In the genomic region with DNA sequence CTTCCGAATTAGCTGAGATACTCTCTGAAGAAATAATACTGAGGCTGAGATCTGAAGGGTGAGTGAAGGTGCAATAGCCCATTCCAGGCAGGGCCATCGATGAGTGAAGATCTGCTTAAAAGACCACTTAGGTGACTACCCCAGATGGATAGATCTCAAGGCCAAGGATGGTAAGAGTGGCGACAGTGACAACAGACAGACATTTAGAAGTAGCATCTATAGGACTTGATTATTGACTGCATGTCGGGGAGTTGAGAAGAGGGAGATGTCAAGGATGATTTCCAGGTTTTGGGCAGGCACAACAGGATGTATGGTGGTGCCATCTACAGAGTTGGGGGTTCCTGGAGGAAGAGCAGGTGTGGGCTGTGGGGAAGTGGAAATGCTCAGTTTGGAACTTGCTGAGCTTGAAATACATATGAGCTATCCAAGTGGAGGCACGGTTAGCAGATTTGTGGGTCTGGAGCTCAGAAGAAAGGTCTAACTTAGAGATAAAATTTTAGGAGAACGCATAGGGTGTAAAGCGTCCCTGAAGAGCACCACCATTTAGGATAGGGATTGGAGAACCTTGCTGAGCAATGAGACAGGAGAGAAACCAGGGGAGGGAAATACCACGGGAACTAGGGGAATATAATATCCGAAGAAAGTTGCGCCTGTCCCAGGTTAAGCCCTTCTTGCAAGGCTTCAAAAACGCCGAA, we compare ENCODE assay signal across 8 cellular contexts. TPM values are rescaled to one million over a fixed set of nuclear protein-coding genes. Genes with fewer than 3 reads are reported as not detected.
DNase-seq lines count a peak whose midpoint lies in the region; ATAC-seq and TF ChIP-seq lines count a peak whose summit lies in the region.

No MANE protein-coding gene starts in this region.

- H3K9me3 Mint-ChIP-seq in activated naive CD4-positive, alpha-beta T cell treated with anti-CD3 and anti-CD28 coated beads, Interleukin-2, amount 10 ng/mL, durations not matched to agents 7 days and 5 days, result no peaks in the 10 kb centered on the region
- no peaks in the 10 kb centered on the region for H3K9me3 Mint-ChIP-seq in activated T-cell treated with anti-CD3 and anti-CD28 coated beads, Interleukin-2, amount 50 U/mL, for 72 hours
- H3K9me3 Mint-ChIP-seq in progenitor cell of endocrine pancreas (ENCODE audit: low read depth), result no peaks in the 10 kb centered on the region

- peaks cover 14% of the 10 kb centered on the region for H3K36me3 Mint-ChIP-seq in activated naive CD4-positive, alpha-beta T cell treated with anti-CD3 and anti-CD28 coated beads, Interleukin-2, amount 10 ng/mL, durations not matched to agents 7 days and 5 days
- peaks cover 0 to 8% of the 10 kb centered on the region in 2 donors for H3K36me3 Mint-ChIP-seq in activated T-cell treated with anti-CD3 and anti-CD28 coated beads, Interleukin-2, amount 50 U/mL, for 72 hours (ENCODE audit: insufficient read depth in 2 of 2)
- H3K36me3 Mint-ChIP-seq in progenitor cell of endocrine pancreas (ENCODE audit: insufficient read depth), result peaks cover 4% of the 10 kb centered on the region

- TF ChIP-seq CTCF in cardiac muscle cell (IDR thresholded peaks at IDR 0.05; ENCODE audit: low read depth, low read length), result no peak
- no peak for TF ChIP-seq CTCF in progenitor cell of endocrine pancreas (IDR thresholded peaks at IDR 0.05; ENCODE audit: unreplicated experiment)

- CTCF ChIA-PET in activated naive CD4-positive, alpha-beta T cell treated with anti-CD3 and anti-CD28 coated beads, Interleukin-2, amount 10 ng/mL, durations not matched to agents 7 days and 5 days (lab: Charles Lee), result interaction anchor here (0.6 to 1.1 kb wide), 3 partner anchors 23 to 1141 kb away, joined by 3 read pairs; no protein-coding TSS in a partner anchor

- H3K4me1 ChIP-seq in cardiac muscle cell (ENCODE audit: low read depth), result peaks cover 7% of the 10 kb centered on the region

- peak overlapping the region; percentile 98 for H3K27ac ChIP-seq in cardiac muscle cell

- H3K4me1 Mint-ChIP-seq in activated naive CD4-positive, alpha-beta T cell treated with anti-CD3 and anti-CD28 coated beads, Interleukin-2, amount 10 ng/mL, durations not matched to agents 7 days and 5 days, result peaks cover 25% of the 10 kb centered on the region
- peaks cover 28% of the 10 kb centered on the region for H3K4me1 Mint-ChIP-seq in activated T-cell treated with anti-CD3 and anti-CD28 coated beads, Interleukin-2, amount 50 U/mL, for 72 hours (ENCODE audit: low read depth)
- peaks cover 10% of the 10 kb centered on the region for H3K4me1 Mint-ChIP-seq in progenitor cell of endocrine pancreas (ENCODE audit: low read depth)

- H3K4me3 ChIP-seq in cardiac muscle cell, result peak overlapping the region; percentile 76

- peaks cover 4% of the 10 kb centered on the region for H3K36me3 ChIP-seq in cardiac muscle cell

- no peaks in the 10 kb centered on the region for H3K27me3 ChIP-seq in cardiac muscle cell

- no peak for DNase-seq in activated naive CD4-positive, alpha-beta T cell treated with anti-CD3 and anti-CD28 coated beads, Interleukin-2, amount 10 ng/mL, durations not matched to agents 7 days and 5 days
- no peak for DNase-seq in activated naive CD4-positive, alpha-beta T cell treated with Interleukin-2 at 50 U/mL for 16 hours
- DNase-seq in HS-27A (ENCODE audit: low read depth) (peak; percentile 14), cardiac muscle cell (ENCODE audit: low read depth in 1 of 2, low spot score in 1 of 2) (peak in 1 of 2 donors; percentile 2), progenitor cell of endocrine pancreas (ENCODE audit: low spot score, unreplicated experiment) (no peak), DMS114 treated with DMSO at 0.1 percent for 48 hours (lab: John Stamatoyannopoulos, UW; ENCODE audit: unreplicated experiment) (no peak), HuH-7.5 (ENCODE audit: low spot score) (no peak)
- DNase-seq in activated T-cell treated with anti-CD3 and anti-CD28 coated beads, Interleukin-2, amount 50 U/mL, for 72 hours, result peak in 1 of 2 donors; percentile 6

- ATAC-seq in activated T-cell treated with anti-CD3 and anti-CD28 coated beads, Interleukin-2, amount 50 U/mL, for 72 hours (replicated peaks in 1 of 2), result peak; percentile 1

- H3K27ac Mint-ChIP-seq in activated naive CD4-positive, alpha-beta T cell treated with anti-CD3 and anti-CD28 coated beads, Interleukin-2, amount 10 ng/mL, durations not matched to agents 7 days and 5 days, result peak overlapping the region; percentile 97
- H3K27ac Mint-ChIP-seq in activated T-cell treated with anti-CD3 and anti-CD28 coated beads, Interleukin-2, amount 50 U/mL, for 72 hours, result peak overlapping the region; percentile 95
- peak overlapping the region; percentile 100 for H3K27ac Mint-ChIP-seq in progenitor cell of endocrine pancreas

- H3K27me3 Mint-ChIP-seq in activated naive CD4-positive, alpha-beta T cell treated with anti-CD3 and anti-CD28 coated beads, Interleukin-2, amount 10 ng/mL, durations not matched to agents 7 days and 5 days, result peaks cover 7% of the 10 kb centered on the region
- H3K27me3 Mint-ChIP-seq in activated T-cell treated with anti-CD3 and anti-CD28 coated beads, Interleukin-2, amount 50 U/mL, for 72 hours (ENCODE audit: low read depth), result no peaks in the 10 kb centered on the region
- H3K27me3 Mint-ChIP-seq in progenitor cell of endocrine pancreas, result peaks cover 6% of the 10 kb centered on the region

- peak overlapping the region; percentile 78 for H3K4me3 Mint-ChIP-seq in activated naive CD4-positive, alpha-beta T cell treated with anti-CD3 and anti-CD28 coated beads, Interleukin-2, amount 10 ng/mL, durations not matched to agents 7 days and 5 days
- H3K4me3 Mint-ChIP-seq in activated T-cell treated with anti-CD3 and anti-CD28 coated beads, Interleukin-2, amount 50 U/mL, for 72 hours, result peak overlapping the region; percentile 87 to 88
- H3K4me3 Mint-ChIP-seq in progenitor cell of endocrine pancreas (ENCODE audit: low read depth), result peak overlapping the region; percentile 88

- no peaks in the 10 kb centered on the region for H3K9me3 ChIP-seq in cardiac muscle cell (ENCODE audit: low read depth)

RNA-seq across cellular contexts. Expression of a gene that starts 0.7 kb away (rescaled TPM):
- 10 to 100 TPM; 29.3 to 35.9 TPM for total RNA-seq in activated T-cell treated with anti-CD3 and anti-CD28 coated beads, Interleukin-2, amount 50 U/mL, for 72 hours
- 28.0 and 32.2 TPM in 2 replicates for total RNA-seq in cardiac muscle cell
- 50.6 and 65.5 TPM in 2 replicates for polyA plus RNA-seq in cardiac muscle cell
- 30.9 and 32.3 TPM in 2 replicates for total RNA-seq in progenitor cell of endocrine pancreas

RNA-seq across cellular contexts. Expression of a gene that starts 28.4 kb away (rescaled TPM):
- 10 to 100 TPM; 10.1 to 12.2 TPM for total RNA-seq in activated T-cell treated with anti-CD3 and anti-CD28 coated beads, Interleukin-2, amount 50 U/mL, for 72 hours
- total RNA-seq in cardiac muscle cell, result 3.8 and 27.8 TPM in 2 replicates
- polyA plus RNA-seq in cardiac muscle cell, result 15.8 and 18.1 TPM in 2 replicates
- 1.4 TPM in 2 replicates for total RNA-seq in progenitor cell of endocrine pancreas

RNA-seq across cellular contexts. Expression of a gene that starts 29.3 kb away (rescaled TPM):
- 1 to 10 TPM in 1 of 2 donors, under 1 TPM in 1; 0.51 to 1.1 TPM for total RNA-seq in activated T-cell treated with anti-CD3 and anti-CD28 coated beads, Interleukin-2, amount 50 U/mL, for 72 hours
- total RNA-seq in cardiac muscle cell (0.63 TPM in 2 replicates), progenitor cell of endocrine pancreas (0.17 and 0.33 TPM in 2 replicates)
- polyA plus RNA-seq in cardiac muscle cell, result 1.0 and 2.7 TPM in 2 replicates

RNA-seq across cellular contexts. Expression of a gene that starts 46.5 kb away (rescaled TPM):
- total RNA-seq in activated T-cell treated with anti-CD3 and anti-CD28 coated beads, Interleukin-2, amount 50 U/mL, for 72 hours, result 1 to 10 TPM in 1 of 2 donors, under 1 TPM in 1; 0.19 to 1.2 TPM
- 0.42 and 3.1 TPM in 2 replicates for total RNA-seq in cardiac muscle cell
- 1.8 TPM in 1 of 2 replicates, not detected in the other for polyA plus RNA-seq in cardiac muscle cell
- total RNA-seq in progenitor cell of endocrine pancreas, result 2.0 and 3.1 TPM in 2 replicates
